Comparison of ENCODE assay signal across 18 cellular contexts in genomic region chr7:71372991-71373390, GRCh38.
DNase-seq lines count a peak whose midpoint lies in the region; TF ChIP-seq lines count a peak whose summit lies in the region.
"Had no signal": no experiment of that assay in that cellular context is flagged by ENCODE, and none has a peak within 500 bp of the region (broad histone marks: within the 10 kb centered on the region; RNA-seq: fewer than 3 reads in every experiment).

No MANE protein-coding gene starts in this region.

- H3K9me3 ChIP-seq in endodermal cell (ENCODE audit: control insufficient read depth, low read length): peaks cover 56% of the 10 kb centered on the region
- H3K9me3 ChIP-seq in neuronal stem cell (replicated peaks in 1 of 2; ENCODE audit: control insufficient read depth in 2 of 2, insufficient read depth in 1 of 2, low read depth in 1 of 2, low read length in 2 of 2): peaks cover 6 to 36% of the 10 kb centered on the region in 2 donors
- H3K9me3 ChIP-seq: BE2C had no signal

- no peak overlapping the region for H2BK15ac ChIP-seq in neuronal stem cell (ENCODE audit: low read length)

- DNase-seq in astrocyte of the hippocampus (ENCODE audit: low read depth, low spot score) (peak; percentile 14), endodermal cell (peak; percentile 10), neuronal stem cell (ENCODE audit: low spot score) (no peak), NCI-H2081 treated with DMSO at 0.1 percent for 48 hours (lab: John Stamatoyannopoulos, UW) (no peak), CD14-positive monocyte (ENCODE audit: low spot score) (no peak), amniotic stem cell (lab: John Stamatoyannopoulos, UW) (no peak), MCF 10A (ENCODE audit: unreplicated experiment) (no peak)
- DNase-seq: 8988T; ACHN; BE2C; C1 segment of cervical spinal cord; Caco-2; Calu3; CD4-positive, alpha-beta T cell; CD8-positive, alpha-beta T cell; DMS79 treated with DMSO at 0.1 percent for 48 hours; GF-D8 had no signal

- peaks cover 54% of the 10 kb centered on the region for H3K9me3 Mint-ChIP-seq in endodermal cell
- H3K9me3 Mint-ChIP-seq in CD14-positive monocyte: peaks cover 11 to 40% (median 27%) of the 10 kb centered on the region in 7 donors
- peaks cover 22% of the 10 kb centered on the region for H3K9me3 Mint-ChIP-seq in MCF 10A (ENCODE audit: unreplicated experiment)

- intact Hi-C loops in CD14-positive monocyte (cut with micrococcal nuclease) (no loop called here), MCF 10A (cut with micrococcal nuclease) (no loop called here)

- no peaks in the 10 kb centered on the region for H3K4me1 Mint-ChIP-seq in endodermal cell
- H3K4me1 Mint-ChIP-seq in CD14-positive monocyte: no peaks in the 10 kb centered on the region
- no peaks in the 10 kb centered on the region for H3K4me1 Mint-ChIP-seq in MCF 10A (ENCODE audit: insufficient read depth, unreplicated experiment)

- peaks cover 49% of the 10 kb centered on the region for H3K36me3 Mint-ChIP-seq in endodermal cell (ENCODE audit: low read depth)
- no peaks in the 10 kb centered on the region for H3K36me3 Mint-ChIP-seq in CD14-positive monocyte
- H3K36me3 Mint-ChIP-seq in MCF 10A (ENCODE audit: insufficient read depth, unreplicated experiment): no peaks in the 10 kb centered on the region
- H3K36me3 Mint-ChIP-seq: CD8-positive, alpha-beta T cell had no signal

- H3K14ac ChIP-seq in neuronal stem cell (ENCODE audit: low read length): no peak overlapping the region

- H3K23ac ChIP-seq in neuronal stem cell (ENCODE audit: low read depth, low read length, poor library complexity): no peak overlapping the region

- H3K79me1 ChIP-seq in neuronal stem cell (ENCODE audit: low read depth, low read length): no peaks in the 10 kb centered on the region

- H3K4me3 ChIP-seq in endodermal cell (ENCODE audit: low read length): peak overlapping the region; percentile 56
- H3K4me3 ChIP-seq in neuronal stem cell (ENCODE audit: low read length in 2 of 2): no peak overlapping the region
- H3K4me3 ChIP-seq: BLaER1 had no signal

- no peak overlapping the region for H2BK120ac ChIP-seq in neuronal stem cell (ENCODE audit: low read depth, low read length)

- H3K27ac Mint-ChIP-seq in endodermal cell (no peak overlapping the region), CD14-positive monocyte (no peak overlapping the region), MCF 10A (ENCODE audit: low read depth, unreplicated experiment) (no peak overlapping the region)
- H3K27ac Mint-ChIP-seq: CD4-positive, alpha-beta T cell; CD8-positive, alpha-beta T cell had no signal

- H2BK12ac ChIP-seq in neuronal stem cell (ENCODE audit: low read length): no peak overlapping the region

- no peak overlapping the region for H3K4me2 ChIP-seq in neuronal stem cell (ENCODE audit: insufficient read depth, low read length, poor library complexity, severe bottlenecking)
- H3K4me2 ChIP-seq: BLaER1 had no signal

- no peak overlapping the region for H2BK5ac ChIP-seq in neuronal stem cell (ENCODE audit: low read length)

- peak overlapping the region; percentile 22 for H3K18ac ChIP-seq in neuronal stem cell (ENCODE audit: low read length)

- WGBS in endodermal cell (ENCODE audit: insufficient coverage in 1 of 2, insufficient read length in 1 of 2), 2 experiments: 93 to 94% methylated on average over 4 to 5 of the region's 5 CpGs
- no CpG with 5 or more reads among the region's 5 CpGs for WGBS in neuronal stem cell (ENCODE audit: extremely low coverage in 2 of 2, insufficient read length in 2 of 2, insufficient replicate concordance in 1 of 2), 2 donors

- H3K4me3 Mint-ChIP-seq in endodermal cell (no peak overlapping the region), CD14-positive monocyte (no peak overlapping the region), MCF 10A (ENCODE audit: unreplicated experiment) (no peak overlapping the region)
- H3K4me3 Mint-ChIP-seq: CD4-positive, alpha-beta T cell; CD8-positive, alpha-beta T cell had no signal

- H4K91ac ChIP-seq in neuronal stem cell (ENCODE audit: low read depth, low read length, poor library complexity): no peak overlapping the region

- TF ChIP-seq CTCF in endodermal cell (conservative IDR thresholded peaks at IDR 0.05): no peak
- TF ChIP-seq CTCF in CD14-positive monocyte (IDR thresholded peaks at IDR 0.05): no peak
- TF ChIP-seq CTCF in MCF 10A (IDR thresholded peaks at IDR 0.05; ENCODE audit: unreplicated experiment): no peak

- H3K27me3 Mint-ChIP-seq in endodermal cell (ENCODE audit: insufficient read depth) (no peaks in the 10 kb centered on the region), CD14-positive monocyte (ENCODE audit: low read depth in 3 of 3) (peaks cover 0 to 3% (median 1%) of the 10 kb centered on the region in 3 donors), MCF 10A (ENCODE audit: insufficient read depth, unreplicated experiment) (no peaks in the 10 kb centered on the region)
- H3K27me3 Mint-ChIP-seq: CD4-positive, alpha-beta T cell had no signal

- CTCF ChIA-PET in MCF 10A (lab: Yijun Ruan, JAX): no interaction called here

- no peaks in the 10 kb centered on the region for H3K27me3 ChIP-seq in endodermal cell (ENCODE audit: control insufficient read depth, insufficient read depth, low read length, poor library complexity, severe bottlenecking)
- no peaks in the 10 kb centered on the region for H3K27me3 ChIP-seq in neuronal stem cell (ENCODE audit: control insufficient read depth in 3 of 3, insufficient read depth in 3 of 3, low read depth in 1 of 3, low read length in 3 of 3)
- H3K27me3 ChIP-seq: BE2C, BLaER1 had no signal

- POLR2A ChIA-PET in MCF 10A (lab: Yijun Ruan, JAX): no interaction called here

- no peak overlapping the region for H2AFZ ChIP-seq in neuronal stem cell (ENCODE audit: low read length)

- no peak overlapping the region for H3K9ac ChIP-seq in endodermal cell (ENCODE audit: extremely low read depth, low read length, poor library complexity, severe bottlenecking)
- H3K9ac ChIP-seq in neuronal stem cell (ENCODE audit: low read depth, low read length, poor library complexity): no peak overlapping the region
- H3K9ac ChIP-seq: BLaER1 had no signal

- H3K4me1 ChIP-seq in endodermal cell (ENCODE audit: control insufficient read depth, insufficient read depth, low read length) (no peaks in the 10 kb centered on the region), neuronal stem cell (ENCODE audit: control insufficient read depth in 2 of 2, insufficient read depth in 1 of 2, low read depth in 1 of 2, low read length in 2 of 2) (no peaks in the 10 kb centered on the region)
- H3K4me1 ChIP-seq: BE2C, BLaER1, Caco-2 had no signal

- H4K8ac ChIP-seq in neuronal stem cell (ENCODE audit: low read depth, low read length): no peak overlapping the region

- H3K36me3 ChIP-seq in endodermal cell (ENCODE audit: control insufficient read depth, insufficient read depth, low read length) (peaks cover 55% of the 10 kb centered on the region), neuronal stem cell (replicated peaks in 1 of 2; ENCODE audit: control insufficient read depth in 2 of 2, insufficient read depth in 2 of 2, low read length in 2 of 2) (no peaks in the 10 kb centered on the region)
- H3K36me3 ChIP-seq: BE2C, BLaER1 had no signal

- no peak overlapping the region for H2AK5ac ChIP-seq in neuronal stem cell (ENCODE audit: low read depth, low read length)

- H3K27ac ChIP-seq in endodermal cell (ENCODE audit: low read depth, low read length): no peak overlapping the region
- no peak overlapping the region for H3K27ac ChIP-seq in neuronal stem cell (replicated peaks; ENCODE audit: low read length)
- H3K27ac ChIP-seq: BLaER1 had no signal

- BruUV-seq in MCF 10A (replicated peaks; lab: Mats Ljungman, UMichigan): no TSS peak

- no peak overlapping the region for H3K4ac ChIP-seq in neuronal stem cell (ENCODE audit: low read length)

Comparison
In these comparisons a context has a peak if more than half of its experiments do, and no peak if none do; other contexts are left out.
1. DNase-seq: peak in astrocyte of the hippocampus (single experiment) and endodermal cell (single experiment); none in neuronal stem cell (single experiment), NCI-H2081 treated with DMSO at 0.1 percent for 48 hours (single experiment), CD14-positive monocyte (single experiment), amniotic stem cell (single experiment) and MCF 10A (single experiment).